ENCODE assay signal across 8 cellular contexts in genomic region chr3:120561251-120562045, GRCh38. TPM values are rescaled to one million over a fixed set of nuclear protein-coding genes. Genes with fewer than 3 reads are reported as not detected.
A peak's percentile ranks its signal among the peaks of the same experiment; 100 is the strongest.
DNase-seq lines count a peak whose midpoint lies in the region; ATAC-seq, FAIRE-seq and TF ChIP-seq lines count a peak whose summit lies in the region.

No MANE protein-coding gene starts in this region.

- intact Hi-C loops in tibial artery (cut with DNase I; ENCODE audit: low total_unique reads): loop anchor here (10.0 kb wide), 1 partner anchor 183 kb away; the partner anchor contains the start of genes GTF2E1 and RABL3

- FAIRE-seq in RCC 7860 (lab: Jason Lieb, UNC): peak; percentile 58

- ATAC-seq in GM21423 (IDR thresholded peaks at IDR 0.05; ENCODE audit: unreplicated experiment): peak; percentile 50
- ATAC-seq in activated T-cell treated with anti-CD3 and anti-CD28 coated beads, Interleukin-2, amount 50 U/mL, for 72 hours (replicated peaks in 1 of 2): peak; percentile 68 to 69

- H3K4me1 Mint-ChIP-seq in activated T-cell treated with anti-CD3 and anti-CD28 coated beads, Interleukin-2, amount 50 U/mL, for 72 hours (ENCODE audit: low read depth): peaks cover 17% of the 10 kb centered on the region

- H3K9me3 Mint-ChIP-seq in activated T-cell treated with anti-CD3 and anti-CD28 coated beads, Interleukin-2, amount 50 U/mL, for 72 hours: no peaks in the 10 kb centered on the region

- H3K36me3 Mint-ChIP-seq in activated T-cell treated with anti-CD3 and anti-CD28 coated beads, Interleukin-2, amount 50 U/mL, for 72 hours (ENCODE audit: insufficient read depth in 2 of 2): no peaks in the 10 kb centered on the region

- H3K27me3 Mint-ChIP-seq in activated T-cell treated with anti-CD3 and anti-CD28 coated beads, Interleukin-2, amount 50 U/mL, for 72 hours (ENCODE audit: low read depth): peaks cover 5% of the 10 kb centered on the region

- peak overlapping the region; percentile 1 to 73 for H3K27ac ChIP-seq in tibial artery

- no peaks in the 10 kb centered on the region for H3K9me3 ChIP-seq in tibial artery

- H3K27me3 ChIP-seq in tibial artery: no peaks in the 10 kb centered on the region

- DNase-seq in D341Med (ENCODE audit: low spot score) (peak; percentile 54), KG1 (lab: John Stamatoyannopoulos, UW) (peak; percentile 60), RCC 7860 (ENCODE audit: low spot score) (peak; percentile 41), fibroblast of the aortic adventitia (ENCODE audit: low read depth) (peak; percentile 85), occipital lobe (lab: John Stamatoyannopoulos, UW) (peak; percentile 64), tibial artery (peak; percentile 75 to 80)
- DNase-seq in activated T-cell treated with anti-CD3 and anti-CD28 coated beads, Interleukin-2, amount 50 U/mL, for 72 hours: peak; percentile 70 to 71

- no peak overlapping the region for H3K4me3 ChIP-seq in fibroblast of the aortic adventitia (ENCODE audit: low read depth, low read length)
- no peak overlapping the region for H3K4me3 ChIP-seq in tibial artery

- peak; percentile 88 for TF ChIP-seq CTCF in fibroblast of the aortic adventitia (IDR thresholded peaks at IDR 0.05; ENCODE audit: insufficient read depth, low read length)
- TF ChIP-seq CTCF in tibial artery (IDR thresholded peaks at IDR 0.05): peak; percentile 66 to 84

- no peaks in the 10 kb centered on the region for H3K36me3 ChIP-seq in tibial artery

- no peak overlapping the region for H3K4me3 Mint-ChIP-seq in activated T-cell treated with anti-CD3 and anti-CD28 coated beads, Interleukin-2, amount 50 U/mL, for 72 hours

- H3K27ac Mint-ChIP-seq in activated T-cell treated with anti-CD3 and anti-CD28 coated beads, Interleukin-2, amount 50 U/mL, for 72 hours: no peak overlapping the region

- H3K4me1 ChIP-seq in tibial artery: peaks cover 0 to 36% (median 25%) of the 10 kb centered on the region in 4 donors

RNA-seq across cellular contexts. Expression of gene NDUFB4, which starts 34.7 kb away (rescaled TPM):
- total RNA-seq in activated T-cell treated with anti-CD3 and anti-CD28 coated beads, Interleukin-2, amount 50 U/mL, for 72 hours: 100 to 1,000 TPM in 1 of 2 donors, 10 to 100 TPM in 1; 97.1 to 106 TPM
- total RNA-seq in fibroblast of the aortic adventitia (ENCODE audit: low replicate concordance) (5.6 and 64.1 TPM in 2 replicates), occipital lobe (34.6 TPM)
